Comparison of ENCODE assay signal across 8 cellular contexts in genomic region chr10:27153855-27154198, GRCh38. TPM values are rescaled to one million over a fixed set of nuclear protein-coding genes. Genes with fewer than 3 reads are reported as not detected.
DNase-seq lines count a peak whose midpoint lies in the region; ATAC-seq and TF ChIP-seq lines count a peak whose summit lies in the region.

No MANE protein-coding gene starts in this region.

- under 1% methylated on average over 19 of the region's 19 CpGs for WGBS in smooth muscle cell (ENCODE audit: low lambda C conversion rate)

- H3K4me3 ChIP-seq in smooth muscle cell = peak overlapping the region; percentile 97

- H3K4me2 ChIP-seq in smooth muscle cell = peak overlapping the region; percentile 98

- peak overlapping the region; percentile 100 for H3K27ac Mint-ChIP-seq in immature natural killer cell

- H3K79me2 ChIP-seq in smooth muscle cell (ENCODE audit: low read depth) = peaks cover 78% of the 10 kb centered on the region

- no peaks in the 10 kb centered on the region for H3F3A ChIP-seq in smooth muscle cell (ENCODE audit: low read depth)

- peak; percentile 5 for ATAC-seq in GM21390 (IDR thresholded peaks at IDR 0.05; ENCODE audit: unreplicated experiment)

- peaks cover 53 to 74% of the 10 kb centered on the region in 2 donors for H3K4me1 Mint-ChIP-seq in immature natural killer cell

- peaks cover 15 to 23% (median 20%) of the 10 kb centered on the region in 3 donors for H3K27me3 Mint-ChIP-seq in immature natural killer cell (ENCODE audit: low read depth in 3 of 3)

- H3K4me3 Mint-ChIP-seq in immature natural killer cell = peak overlapping the region; percentile 95 to 100 (median 99)

- H3K36me3 ChIP-seq in smooth muscle cell (ENCODE audit: low read depth) = peaks cover under 1% of the 10 kb centered on the region

- intact Hi-C loops in posterior vena cava (cut with DNase I) = no loop called here

- TF ChIP-seq CTCF in smooth muscle cell (IDR thresholded peaks at IDR 0.05; ENCODE audit: borderline replicate concordance, insufficient read depth, poor library complexity, severe bottlenecking) = no peak

- peaks cover 17% of the 10 kb centered on the region for H3K4me1 ChIP-seq in smooth muscle cell (ENCODE audit: low read depth)

- H3K27ac ChIP-seq in angular gyrus (ENCODE audit: low read depth, low read length) (peak overlapping the region; percentile 60), smooth muscle cell (ENCODE audit: low read depth) (peak overlapping the region; percentile 100)

- H3K36me3 Mint-ChIP-seq in immature natural killer cell = peaks cover 0 to 10% (median 7%) of the 10 kb centered on the region in 3 donors

- H2AFZ ChIP-seq in smooth muscle cell (ENCODE audit: low read depth) = peak overlapping the region; percentile 50

- H4K20me1 ChIP-seq in smooth muscle cell (ENCODE audit: low read depth) = peaks cover 47% of the 10 kb centered on the region

- no peaks in the 10 kb centered on the region for H3K27me3 ChIP-seq in smooth muscle cell (ENCODE audit: low read depth)

- no peaks in the 10 kb centered on the region for H3K9me3 Mint-ChIP-seq in immature natural killer cell

- DNase-seq in DMS53 (lab: John Stamatoyannopoulos, UW) = peak; percentile 67
- peak; percentile 17 for DNase-seq in HuH-7 (ENCODE audit: low spot score)
- no peak for DNase-seq in immature natural killer cell
- DNase-seq in smooth muscle cell (lab: John Stamatoyannopoulos, UW; ENCODE audit: unreplicated experiment) = no peak
- no peak for DNase-seq in posterior vena cava (ENCODE audit: low spot score)
- DNase-seq in dedifferentiated amniotic fluid mesenchymal stem cell (ENCODE audit: extremely low spot score) = no peak

- H3K9me3 ChIP-seq in smooth muscle cell (replicated peaks; ENCODE audit: low read depth) = no peaks in the 10 kb centered on the region

- H3K9ac ChIP-seq in smooth muscle cell (ENCODE audit: low read depth) = peak overlapping the region; percentile 99

RNA-seq across cellular contexts. Expression of gene YME1L1, which starts 0.4 kb away (rescaled TPM):
- polyA plus RNA-seq in immature natural killer cell (100 to 1,000 TPM in 1 of 3 donors, 10 to 100 TPM in 2; 85.9 to 110 (median 98.4) TPM), smooth muscle cell (80.7 and 89.3 TPM in 2 replicates)
- total RNA-seq in smooth muscle cell (128 and 148 TPM in 2 replicates), posterior vena cava (10 to 100 TPM; 81.9 to 85.2 TPM)

RNA-seq across cellular contexts. Expression of gene MASTL, which starts 1.3 kb away (rescaled TPM):
- polyA plus RNA-seq in immature natural killer cell (1 to 10 TPM in 2 of 3 donors, not detected in 1; 1.5 to 3.5 TPM), smooth muscle cell (8.7 and 9.6 TPM in 2 replicates)
- total RNA-seq in smooth muscle cell (18.2 and 19.1 TPM in 2 replicates), posterior vena cava (1 to 10 TPM; 7.0 to 9.6 TPM)

RNA-seq across cellular contexts. Expression of gene ANKRD26, which starts 53.5 kb away (rescaled TPM):
- polyA plus RNA-seq in immature natural killer cell (1 to 10 TPM in 1 of 3 donors, under 1 TPM in 2; 0.27 to 2.0 (median 0.99) TPM), smooth muscle cell (4.3 and 7.6 TPM in 2 replicates)
- total RNA-seq in smooth muscle cell (9.7 and 11.5 TPM in 2 replicates), posterior vena cava (1 to 10 TPM; 5.7 to 6.8 TPM)

Comparison
In these comparisons a context has a peak if more than half of its experiments do, and no peak if none do; other contexts are left out.
1. DNase-seq: peak in DMS53 (single experiment) and HuH-7 (single experiment); none in immature natural killer cell (0 of 3), smooth muscle cell (single experiment), posterior vena cava (single experiment) and dedifferentiated amniotic fluid mesenchymal stem cell (single experiment).